31 cellular contexts compared by ENCODE assay signal in genomic region chr2:106869512-106870276, GRCh38. TPM values are rescaled to one million over a fixed set of nuclear protein-coding genes. Genes with fewer than 3 reads are reported as not detected.
DNase-seq lines count a peak whose midpoint lies in the region; ATAC-seq and TF ChIP-seq lines count a peak whose summit lies in the region.
"Had no signal": no experiment of that assay in that cellular context is flagged by ENCODE, and none has a peak within 500 bp of the region (broad histone marks: within the 10 kb centered on the region; RNA-seq: fewer than 3 reads in every experiment).

No MANE protein-coding gene starts in this region.

- no peak overlapping the region for H3K27ac ChIP-seq in CD8-positive, alpha-beta T cell (ENCODE audit: low read depth, low read length)
- H3K27ac ChIP-seq: gastrocnemius medialis, GM23248, neutrophil, sigmoid colon, vagina had no signal

- ATAC-seq in CD8-positive, alpha-beta T cell: no peak
- no peak for ATAC-seq in GM18909 (IDR thresholded peaks at IDR 0.05; ENCODE audit: poor library complexity, unreplicated experiment)
- ATAC-seq: activated CD8-positive, alpha-beta T cell treated with anti-CD3 and anti-CD28 coated beads for 36 hours; activated naive CD4-positive, alpha-beta T cell treated with anti-CD3 and anti-CD28 coated beads, Interleukin-2, amount 50 U/mL, for 72 hours; gastrocnemius medialis; left colon; SK-N-SH treated with all-trans-retinoic acid at 6 μM for 48 hours had no signal

- no peaks in the 10 kb centered on the region for H3K9me3 ChIP-seq in CD8-positive, alpha-beta T cell (ENCODE audit: low read length)
- H3K9me3 ChIP-seq: gastrocnemius medialis, neutrophil, sigmoid colon, vagina had no signal

- peaks cover 5% of the 10 kb centered on the region for H3K4me1 Mint-ChIP-seq in progenitor cell of endocrine pancreas (ENCODE audit: low read depth)
- H3K4me1 Mint-ChIP-seq in CD8-positive, alpha-beta T cell (ENCODE audit: low read depth): no peaks in the 10 kb centered on the region
- H3K4me1 Mint-ChIP-seq: memory B cell had no signal

- H3K27me3 Mint-ChIP-seq in progenitor cell of endocrine pancreas: peaks cover 20% of the 10 kb centered on the region
- peaks cover 5% of the 10 kb centered on the region for H3K27me3 Mint-ChIP-seq in CD8-positive, alpha-beta T cell (ENCODE audit: low read depth)
- H3K27me3 Mint-ChIP-seq: CD4-positive, alpha-beta T cell; memory B cell had no signal

- no peaks in the 10 kb centered on the region for H3K27me3 ChIP-seq in CD8-positive, alpha-beta T cell (ENCODE audit: insufficient read depth, low read length)
- H3K27me3 ChIP-seq: gastrocnemius medialis, neutrophil, sigmoid colon, vagina had no signal

- no peaks in the 10 kb centered on the region for H3K36me3 Mint-ChIP-seq in progenitor cell of endocrine pancreas (ENCODE audit: insufficient read depth)
- no peaks in the 10 kb centered on the region for H3K36me3 Mint-ChIP-seq in CD8-positive, alpha-beta T cell
- H3K36me3 Mint-ChIP-seq: memory B cell had no signal

- no peak overlapping the region for H3K4me3 ChIP-seq in CD8-positive, alpha-beta T cell (ENCODE audit: low read depth, low read length)
- H3K4me3 ChIP-seq: gastrocnemius medialis, GM23248, sigmoid colon, vagina had no signal

- POLR2A ChIA-PET in CD8-positive, alpha-beta T cell (lab: Charles Lee): no interaction called here

- no peak overlapping the region for H3K27ac Mint-ChIP-seq in progenitor cell of endocrine pancreas
- no peak overlapping the region for H3K27ac Mint-ChIP-seq in CD8-positive, alpha-beta T cell
- H3K27ac Mint-ChIP-seq: activated CD8-positive, alpha-beta T cell treated with anti-CD3 and anti-CD28 coated beads for 36 hours; activated naive CD4-positive, alpha-beta T cell treated with anti-CD3 and anti-CD28 coated beads, Interleukin-2, amount 50 U/mL, for 72 hours; activated T-helper 2 cell treated with anti-CD3 and anti-CD28 coated beads, Interferon-gamma antibody, Interleukin-2, Interleukin-4, amounts not matched to agents 10 μg/mL and 5 μg/mL and 100 μg/mL, durations not matched to agents 14 hours and 24 hours and 36 hours; CD4-positive, alpha-beta T cell; dendritic cell treated with granulocyte-macrophage colony-stimulating factor and Interleukin-4, amounts not matched to agents 40 ng/mL and 50 ng/mL, for 4 days; memory B cell had no signal

- no peaks in the 10 kb centered on the region for H3K4me1 ChIP-seq in CD8-positive, alpha-beta T cell (ENCODE audit: insufficient read depth, low read length)
- H3K4me1 ChIP-seq: gastrocnemius medialis, vagina had no signal

- no peaks in the 10 kb centered on the region for H3K9me3 Mint-ChIP-seq in progenitor cell of endocrine pancreas (ENCODE audit: low read depth)
- H3K9me3 Mint-ChIP-seq in CD8-positive, alpha-beta T cell: no peaks in the 10 kb centered on the region
- H3K9me3 Mint-ChIP-seq: activated CD8-positive, alpha-beta T cell treated with anti-CD3 and anti-CD28 coated beads for 36 hours; activated T-helper 2 cell treated with anti-CD3 and anti-CD28 coated beads, Interferon-gamma antibody, Interleukin-2, Interleukin-4, amounts not matched to agents 10 μg/mL and 5 μg/mL and 100 μg/mL, durations not matched to agents 14 hours and 24 hours and 36 hours; CD4-positive, alpha-beta T cell; dendritic cell treated with granulocyte-macrophage colony-stimulating factor and Interleukin-4, amounts not matched to agents 40 ng/mL and 50 ng/mL, for 4 days had no signal

- DNase-seq in NCI-H748 (lab: John Stamatoyannopoulos, UW; ENCODE audit: unreplicated experiment) (peak; percentile 60), NCI-H748 treated with DMSO at 0.1 percent for 48 hours (lab: John Stamatoyannopoulos, UW) (no peak), NCI-H510A treated with DMSO at 0.1 percent for 48 hours (lab: John Stamatoyannopoulos, UW) (peak; percentile 80), left kidney (ENCODE audit: low read depth, low spot score) (peak; percentile 65), progenitor cell of endocrine pancreas (ENCODE audit: low spot score, unreplicated experiment) (no peak), epidermal melanocyte (ENCODE audit: insufficient read length, low spot score) (no peak)
- DNase-seq in CD8-positive, alpha-beta T cell: no peak
- DNase-seq: activated CD8-positive, alpha-beta T cell treated with anti-CD3 and anti-CD28 coated beads for 36 hours; AML-193; anterior cingulate cortex; caudate nucleus; CD4-positive, alpha-beta T cell; DMS 273 treated with DMSO at 0.1 percent for 48 hours; gastrocnemius medialis; GDM1; GM23248; left colon; NCI-H187 treated with DMSO at 0.1 percent for 48 hours; OCI-M1; sigmoid colon; stimulated activated naive CD4-positive, alpha-beta T cell treated with Interleukin-2 at 50 U/mL for 16 hours; T-helper 2 cell had no signal

- H3K4me3 Mint-ChIP-seq in progenitor cell of endocrine pancreas (ENCODE audit: low read depth): no peak overlapping the region
- H3K4me3 Mint-ChIP-seq in CD8-positive, alpha-beta T cell: no peak overlapping the region
- H3K4me3 Mint-ChIP-seq: activated CD8-positive, alpha-beta T cell treated with anti-CD3 and anti-CD28 coated beads for 36 hours; CD4-positive, alpha-beta T cell; dendritic cell treated with granulocyte-macrophage colony-stimulating factor and Interleukin-4, amounts not matched to agents 40 ng/mL and 50 ng/mL, for 4 days; memory B cell had no signal

- H3K36me3 ChIP-seq in CD8-positive, alpha-beta T cell (ENCODE audit: insufficient read depth, low read length): no peaks in the 10 kb centered on the region
- H3K36me3 ChIP-seq: gastrocnemius medialis, neutrophil, sigmoid colon, vagina had no signal

- intact Hi-C loops in CD8-positive, alpha-beta T cell (cut with DNase I, micrococcal nuclease): no loop called here

- no peak for TF ChIP-seq CTCF in progenitor cell of endocrine pancreas (IDR thresholded peaks at IDR 0.05; ENCODE audit: unreplicated experiment)
- TF ChIP-seq CTCF in CD8-positive, alpha-beta T cell (IDR thresholded peaks at IDR 0.05): no peak

- CTCF ChIA-PET in CD8-positive, alpha-beta T cell (lab: Charles Lee): no interaction called here

RNA-seq across cellular contexts. Expression of gene ST6GAL2, which starts 16.3 kb away (rescaled TPM):
- 8.0 and 8.3 TPM in 2 replicates for total RNA-seq in progenitor cell of endocrine pancreas
- total RNA-seq in CD8-positive, alpha-beta T cell: not detected
- total RNA-seq: A172; activated CD8-positive, alpha-beta T cell treated with anti-CD3 and anti-CD28 coated beads for 36 hours; activated naive CD4-positive, alpha-beta T cell treated with anti-CD3 and anti-CD28 coated beads, Interleukin-2, amount 50 U/mL, for 72 hours; activated T-helper 2 cell treated with anti-CD3 and anti-CD28 coated beads, Interferon-gamma antibody, Interleukin-2, Interleukin-4, amounts not matched to agents 10 μg/mL and 5 μg/mL and 100 μg/mL, durations not matched to agents 14 hours and 24 hours and 36 hours; CD4-positive, alpha-beta T cell; gastrocnemius medialis; GM23248 had no signal

Comparison
In these comparisons a context has a peak if more than half of its experiments do, and no peak if none do; other contexts are left out.
1. DNase-seq: peak in NCI-H748 (single experiment), NCI-H510A treated with DMSO at 0.1 percent for 48 hours (single experiment) and left kidney (single experiment); none in NCI-H748 treated with DMSO at 0.1 percent for 48 hours (single experiment), progenitor cell of endocrine pancreas (single experiment), epidermal melanocyte (single experiment) and CD8-positive, alpha-beta T cell (0 of 7).